ENCODE assay signal across 1 cellular context in the genomic region with DNA sequence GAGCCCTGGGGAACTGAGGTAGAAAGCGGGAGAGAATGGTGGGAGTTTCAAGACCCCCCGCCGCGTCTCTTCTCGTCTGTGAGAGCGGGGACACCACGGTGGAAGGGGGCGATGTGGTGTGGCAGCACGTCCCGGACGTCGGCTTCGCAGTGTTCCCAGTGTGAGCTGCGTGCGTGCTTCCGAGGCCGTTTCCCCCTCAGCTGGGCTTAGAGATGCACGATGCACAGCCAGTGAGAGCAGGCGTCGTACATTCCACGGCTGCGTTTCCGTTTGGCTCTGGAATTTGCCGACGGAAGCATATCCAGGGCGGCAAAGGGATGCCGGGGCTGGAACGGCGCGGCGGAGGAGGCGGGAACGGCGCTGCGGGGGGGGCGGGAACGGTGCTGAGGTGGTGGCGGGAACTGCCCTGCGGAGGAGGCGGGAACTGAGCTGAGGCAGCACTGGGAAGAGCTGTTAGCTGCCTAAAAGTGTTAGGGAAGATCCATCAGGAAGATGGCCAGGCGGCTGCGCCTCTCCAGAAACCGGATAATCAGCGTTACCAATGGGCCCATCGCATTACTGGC.
A peak's percentile ranks its signal among the peaks of the same experiment; 100 is the strongest.
TF ChIP-seq lines count a peak whose summit lies in the region.

No MANE protein-coding gene starts in this region.

TF ChIP-seq in K562, 482 proteins besides CTCF, POLR2A, EP300 and RAD21 (continued from another document and continues in another):
- TF ChIP-seq, protein P1, sequence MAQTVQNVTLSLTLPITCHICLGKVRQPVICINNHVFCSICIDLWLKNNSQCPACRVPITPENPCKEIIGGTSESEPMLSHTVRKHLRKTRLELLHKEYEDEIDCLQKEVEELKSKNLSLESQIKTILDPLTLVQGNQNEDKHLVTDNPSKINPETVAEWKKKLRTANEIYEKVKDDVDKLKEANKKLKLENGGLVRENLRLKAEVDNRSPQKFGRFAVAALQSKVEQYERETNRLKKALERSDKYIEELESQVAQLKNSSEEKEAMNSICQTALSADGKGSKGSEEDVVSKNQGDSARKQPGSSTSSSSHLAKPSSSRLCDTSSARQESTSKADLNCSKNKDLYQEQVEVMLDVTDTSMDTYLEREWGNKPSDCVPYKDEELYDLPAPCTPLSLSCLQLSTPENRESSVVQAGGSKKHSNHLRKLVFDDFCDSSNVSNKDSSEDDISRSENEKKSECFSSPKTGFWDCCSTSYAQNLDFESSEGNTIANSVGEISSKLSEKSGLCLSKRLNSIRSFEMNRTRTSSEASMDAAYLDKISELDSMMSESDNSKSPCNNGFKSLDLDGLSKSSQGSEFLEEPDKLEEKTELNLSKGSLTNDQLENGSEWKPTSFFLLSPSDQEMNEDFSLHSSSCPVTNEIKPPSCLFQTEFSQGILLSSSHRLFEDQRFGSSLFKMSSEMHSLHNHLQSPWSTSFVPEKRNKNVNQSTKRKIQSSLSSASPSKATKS (CRISPR knock-in tag; IDR thresholded peaks at IDR 0.05) = no peak
- TF ChIP-seq, protein P2, sequence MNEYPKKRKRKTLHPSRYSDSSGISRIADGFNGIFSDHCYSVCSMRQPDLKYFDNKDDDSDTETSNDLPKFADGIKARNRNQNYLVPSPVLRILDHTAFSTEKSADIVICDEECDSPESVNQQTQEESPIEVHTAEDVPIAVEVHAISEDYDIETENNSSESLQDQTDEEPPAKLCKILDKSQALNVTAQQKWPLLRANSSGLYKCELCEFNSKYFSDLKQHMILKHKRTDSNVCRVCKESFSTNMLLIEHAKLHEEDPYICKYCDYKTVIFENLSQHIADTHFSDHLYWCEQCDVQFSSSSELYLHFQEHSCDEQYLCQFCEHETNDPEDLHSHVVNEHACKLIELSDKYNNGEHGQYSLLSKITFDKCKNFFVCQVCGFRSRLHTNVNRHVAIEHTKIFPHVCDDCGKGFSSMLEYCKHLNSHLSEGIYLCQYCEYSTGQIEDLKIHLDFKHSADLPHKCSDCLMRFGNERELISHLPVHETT (CRISPR knock-in tag; conservative IDR thresholded peaks at IDR 0.05 in 1 of 2, IDR thresholded peaks at IDR 0.05 in 1 of 2) = peak in 1 of 2 experiments; percentile 23; a peak in 2 of 4 replicates
- TF ChIP-seq ZNF175 (CRISPR knock-in tag; IDR thresholded peaks at IDR 0.05; ENCODE audit: low read depth) (0 out of 2 replicates have a peak, but pooled peaks have one; percentile 20), RBBP5 (IDR thresholded peaks at IDR 0.05; ENCODE audit: borderline replicate concordance, insufficient read depth, low read length, poor library complexity, severe bottlenecking) (peak; percentile 28), XRCC3 (IDR thresholded peaks at IDR 0.05) (no peak), ZNF780A (CRISPR knock-in tag; IDR thresholded peaks at IDR 0.05) (no peak), STAT5B (CRISPR knock-in tag; IDR thresholded peaks at IDR 0.05) (no peak), FOSL1 (tag; conservative IDR thresholded peaks at IDR 0.05) (no peak), ZNF436 (CRISPR knock-in tag; IDR thresholded peaks at IDR 0.05) (no peak), TCF7 (IDR thresholded peaks at IDR 0.05; ENCODE audit: borderline replicate concordance) (no peak), CHD1 (IDR thresholded peaks at IDR 0.05; ENCODE audit: low read length) (no peak), NRF1 (conservative IDR thresholded peaks at IDR 0.05 in 1 of 2, IDR thresholded peaks at IDR 0.05 in 1 of 2) (peak in 1 of 2 experiments; percentile 1; a peak in 1 of 4 replicates), ZNF174 (CRISPR knock-in tag; IDR thresholded peaks at IDR 0.05) (no peak), HEY1 (CRISPR knock-in tag; IDR thresholded peaks at IDR 0.05; ENCODE audit: borderline replicate concordance) (no peak), SETDB1 (IDR thresholded peaks at IDR 0.05; ENCODE audit: low read length) (no peak), TAF7 (tag; IDR thresholded peaks at IDR 0.05) (no peak), MAFK (IDR thresholded peaks at IDR 0.05; ENCODE audit: low read length) (0 out of 2 replicates have a peak, but pooled peaks have one; percentile 25), KDM5B (IDR thresholded peaks at IDR 0.05; ENCODE audit: insufficient replicate concordance, low read depth, low read length) (peak; percentile 41), SRSF9 (IDR thresholded peaks at IDR 0.05; ENCODE audit: borderline replicate concordance, low read depth, low read length) (no peak), TAF9B (IDR thresholded peaks at IDR 0.05; ENCODE audit: partially characterized antibody) (no peak), SOX6 (IDR thresholded peaks at IDR 0.05) (no peak)
- TF ChIP-seq, protein P3, sequence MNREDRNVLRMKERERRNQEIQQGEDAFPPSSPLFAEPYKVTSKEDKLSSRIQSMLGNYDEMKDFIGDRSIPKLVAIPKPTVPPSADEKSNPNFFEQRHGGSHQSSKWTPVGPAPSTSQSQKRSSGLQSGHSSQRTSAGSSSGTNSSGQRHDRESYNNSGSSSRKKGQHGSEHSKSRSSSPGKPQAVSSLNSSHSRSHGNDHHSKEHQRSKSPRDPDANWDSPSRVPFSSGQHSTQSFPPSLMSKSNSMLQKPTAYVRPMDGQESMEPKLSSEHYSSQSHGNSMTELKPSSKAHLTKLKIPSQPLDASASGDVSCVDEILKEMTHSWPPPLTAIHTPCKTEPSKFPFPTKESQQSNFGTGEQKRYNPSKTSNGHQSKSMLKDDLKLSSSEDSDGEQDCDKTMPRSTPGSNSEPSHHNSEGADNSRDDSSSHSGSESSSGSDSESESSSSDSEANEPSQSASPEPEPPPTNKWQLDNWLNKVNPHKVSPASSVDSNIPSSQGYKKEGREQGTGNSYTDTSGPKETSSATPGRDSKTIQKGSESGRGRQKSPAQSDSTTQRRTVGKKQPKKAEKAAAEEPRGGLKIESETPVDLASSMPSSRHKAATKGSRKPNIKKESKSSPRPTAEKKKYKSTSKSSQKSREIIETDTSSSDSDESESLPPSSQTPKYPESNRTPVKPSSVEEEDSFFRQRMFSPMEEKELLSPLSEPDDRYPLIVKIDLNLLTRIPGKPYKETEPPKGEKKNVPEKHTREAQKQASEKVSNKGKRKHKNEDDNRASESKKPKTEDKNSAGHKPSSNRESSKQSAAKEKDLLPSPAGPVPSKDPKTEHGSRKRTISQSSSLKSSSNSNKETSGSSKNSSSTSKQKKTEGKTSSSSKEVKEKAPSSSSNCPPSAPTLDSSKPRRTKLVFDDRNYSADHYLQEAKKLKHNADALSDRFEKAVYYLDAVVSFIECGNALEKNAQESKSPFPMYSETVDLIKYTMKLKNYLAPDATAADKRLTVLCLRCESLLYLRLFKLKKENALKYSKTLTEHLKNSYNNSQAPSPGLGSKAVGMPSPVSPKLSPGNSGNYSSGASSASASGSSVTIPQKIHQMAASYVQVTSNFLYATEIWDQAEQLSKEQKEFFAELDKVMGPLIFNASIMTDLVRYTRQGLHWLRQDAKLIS (CRISPR knock-in tag; IDR thresholded peaks at IDR 0.05) = 0 out of 2 replicates have a peak, but pooled peaks have one; percentile 10
- TF ChIP-seq, protein P4, sequence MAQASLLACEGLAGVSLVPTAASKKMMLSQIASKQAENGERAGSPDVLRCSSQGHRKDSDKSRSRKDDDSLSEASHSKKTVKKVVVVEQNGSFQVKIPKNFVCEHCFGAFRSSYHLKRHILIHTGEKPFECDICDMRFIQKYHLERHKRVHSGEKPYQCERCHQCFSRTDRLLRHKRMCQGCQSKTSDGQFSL (CRISPR knock-in tag; IDR thresholded peaks at IDR 0.05) = no peak; the same call in 1 of the 2 replicates
- TF ChIP-seq, protein P4 (tag; IDR thresholded peaks at IDR 0.05) = 0 out of 4 replicates have a peak, but pooled peaks of 1 of the 2 experiments have one; percentile 65
- TF ChIP-seq, protein P5, sequence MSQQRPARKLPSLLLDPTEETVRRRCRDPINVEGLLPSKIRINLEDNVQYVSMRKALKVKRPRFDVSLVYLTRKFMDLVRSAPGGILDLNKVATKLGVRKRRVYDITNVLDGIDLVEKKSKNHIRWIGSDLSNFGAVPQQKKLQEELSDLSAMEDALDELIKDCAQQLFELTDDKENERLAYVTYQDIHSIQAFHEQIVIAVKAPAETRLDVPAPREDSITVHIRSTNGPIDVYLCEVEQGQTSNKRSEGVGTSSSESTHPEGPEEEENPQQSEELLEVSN (IDR thresholded peaks at IDR 0.05; ENCODE audit: borderline replicate concordance in 1 of 2, extremely low read depth in 1 of 2, insufficient read depth in 1 of 2, insufficient read length in 1 of 2, low read depth in 1 of 2, low read length in 1 of 2, poor library complexity in 1 of 2, severe bottlenecking in 1 of 2) = peak; percentile 85 to 93
- TF ChIP-seq, protein P6, sequence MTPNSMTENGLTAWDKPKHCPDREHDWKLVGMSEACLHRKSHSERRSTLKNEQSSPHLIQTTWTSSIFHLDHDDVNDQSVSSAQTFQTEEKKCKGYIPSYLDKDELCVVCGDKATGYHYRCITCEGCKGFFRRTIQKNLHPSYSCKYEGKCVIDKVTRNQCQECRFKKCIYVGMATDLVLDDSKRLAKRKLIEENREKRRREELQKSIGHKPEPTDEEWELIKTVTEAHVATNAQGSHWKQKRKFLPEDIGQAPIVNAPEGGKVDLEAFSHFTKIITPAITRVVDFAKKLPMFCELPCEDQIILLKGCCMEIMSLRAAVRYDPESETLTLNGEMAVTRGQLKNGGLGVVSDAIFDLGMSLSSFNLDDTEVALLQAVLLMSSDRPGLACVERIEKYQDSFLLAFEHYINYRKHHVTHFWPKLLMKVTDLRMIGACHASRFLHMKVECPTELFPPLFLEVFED (CRISPR knock-in tag; conservative IDR thresholded peaks at IDR 0.05) = no peak
- TF ChIP-seq, protein P7, sequence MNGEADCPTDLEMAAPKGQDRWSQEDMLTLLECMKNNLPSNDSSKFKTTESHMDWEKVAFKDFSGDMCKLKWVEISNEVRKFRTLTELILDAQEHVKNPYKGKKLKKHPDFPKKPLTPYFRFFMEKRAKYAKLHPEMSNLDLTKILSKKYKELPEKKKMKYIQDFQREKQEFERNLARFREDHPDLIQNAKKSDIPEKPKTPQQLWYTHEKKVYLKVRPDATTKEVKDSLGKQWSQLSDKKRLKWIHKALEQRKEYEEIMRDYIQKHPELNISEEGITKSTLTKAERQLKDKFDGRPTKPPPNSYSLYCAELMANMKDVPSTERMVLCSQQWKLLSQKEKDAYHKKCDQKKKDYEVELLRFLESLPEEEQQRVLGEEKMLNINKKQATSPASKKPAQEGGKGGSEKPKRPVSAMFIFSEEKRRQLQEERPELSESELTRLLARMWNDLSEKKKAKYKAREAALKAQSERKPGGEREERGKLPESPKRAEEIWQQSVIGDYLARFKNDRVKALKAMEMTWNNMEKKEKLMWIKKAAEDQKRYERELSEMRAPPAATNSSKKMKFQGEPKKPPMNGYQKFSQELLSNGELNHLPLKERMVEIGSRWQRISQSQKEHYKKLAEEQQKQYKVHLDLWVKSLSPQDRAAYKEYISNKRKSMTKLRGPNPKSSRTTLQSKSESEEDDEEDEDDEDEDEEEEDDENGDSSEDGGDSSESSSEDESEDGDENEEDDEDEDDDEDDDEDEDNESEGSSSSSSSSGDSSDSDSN (IDR thresholded peaks at IDR 0.05; ENCODE audit: borderline replicate concordance in 1 of 2, low read depth in 2 of 2, low read length in 2 of 2) = 0 out of 4 replicates have a peak, but pooled peaks of 1 of the 2 experiments have one; percentile 9
